In genomic region chr9:7358876-7359275, GRCh38 we compare ENCODE assay signal across 1 cellular context.
TF ChIP-seq lines count a peak whose summit lies in the region.

No MANE protein-coding gene starts in this region.

TF ChIP-seq in A549, 52 proteins besides CTCF, POLR2A, EP300 and RAD21 (continued from another document):
- TF ChIP-seq, protein P1, sequence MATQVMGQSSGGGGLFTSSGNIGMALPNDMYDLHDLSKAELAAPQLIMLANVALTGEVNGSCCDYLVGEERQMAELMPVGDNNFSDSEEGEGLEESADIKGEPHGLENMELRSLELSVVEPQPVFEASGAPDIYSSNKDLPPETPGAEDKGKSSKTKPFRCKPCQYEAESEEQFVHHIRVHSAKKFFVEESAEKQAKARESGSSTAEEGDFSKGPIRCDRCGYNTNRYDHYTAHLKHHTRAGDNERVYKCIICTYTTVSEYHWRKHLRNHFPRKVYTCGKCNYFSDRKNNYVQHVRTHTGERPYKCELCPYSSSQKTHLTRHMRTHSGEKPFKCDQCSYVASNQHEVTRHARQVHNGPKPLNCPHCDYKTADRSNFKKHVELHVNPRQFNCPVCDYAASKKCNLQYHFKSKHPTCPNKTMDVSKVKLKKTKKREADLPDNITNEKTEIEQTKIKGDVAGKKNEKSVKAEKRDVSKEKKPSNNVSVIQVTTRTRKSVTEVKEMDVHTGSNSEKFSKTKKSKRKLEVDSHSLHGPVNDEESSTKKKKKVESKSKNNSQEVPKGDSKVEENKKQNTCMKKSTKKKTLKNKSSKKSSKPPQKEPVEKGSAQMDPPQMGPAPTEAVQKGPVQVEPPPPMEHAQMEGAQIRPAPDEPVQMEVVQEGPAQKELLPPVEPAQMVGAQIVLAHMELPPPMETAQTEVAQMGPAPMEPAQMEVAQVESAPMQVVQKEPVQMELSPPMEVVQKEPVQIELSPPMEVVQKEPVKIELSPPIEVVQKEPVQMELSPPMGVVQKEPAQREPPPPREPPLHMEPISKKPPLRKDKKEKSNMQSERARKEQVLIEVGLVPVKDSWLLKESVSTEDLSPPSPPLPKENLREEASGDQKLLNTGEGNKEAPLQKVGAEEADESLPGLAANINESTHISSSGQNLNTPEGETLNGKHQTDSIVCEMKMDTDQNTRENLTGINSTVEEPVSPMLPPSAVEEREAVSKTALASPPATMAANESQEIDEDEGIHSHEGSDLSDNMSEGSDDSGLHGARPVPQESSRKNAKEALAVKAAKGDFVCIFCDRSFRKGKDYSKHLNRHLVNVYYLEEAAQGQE (IDR thresholded peaks at IDR 0.05) = no peak
- TF ChIP-seq KDM1A (IDR thresholded peaks at IDR 0.05; ENCODE audit: low read depth) = no peak
- TF ChIP-seq HDAC2 (IDR thresholded peaks at IDR 0.05) = no peak
- no peak for TF ChIP-seq CHD2 (IDR thresholded peaks at IDR 0.05; ENCODE audit: low read length, partially characterized antibody)
- TF ChIP-seq RARB (CRISPR knock-in tag; IDR thresholded peaks at IDR 0.05) = no peak
